ENCODE assay signal across 21 cellular contexts in the genomic region with DNA sequence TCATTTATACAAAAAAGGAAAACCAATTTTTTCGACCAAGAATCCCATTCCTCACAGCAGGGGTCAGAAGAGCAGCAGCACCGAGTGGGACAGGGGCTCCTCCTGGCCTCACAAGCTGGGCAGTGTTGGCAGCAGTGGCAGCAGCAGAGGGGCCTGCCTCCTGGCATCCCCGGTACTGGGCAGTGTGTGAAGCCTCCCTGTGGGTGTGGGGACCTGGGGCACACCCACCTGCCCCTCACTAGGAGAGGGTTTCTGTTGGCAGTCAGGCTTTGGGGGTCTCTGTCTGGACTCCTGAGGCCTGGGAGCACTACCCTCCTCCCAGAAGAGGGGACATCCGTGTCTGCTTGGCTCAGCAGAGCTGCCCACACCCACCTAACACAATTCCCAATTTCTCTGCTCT.
"Had no signal": no experiment of that assay in that cellular context is flagged by ENCODE, and none has a peak within 500 bp of the region (broad histone marks: within the 10 kb centered on the region; RNA-seq: fewer than 3 reads in every experiment).

No MANE protein-coding gene starts in this region.

- DNase-seq: cortex of kidney; effector memory CD8-positive, alpha-beta T cell; erythroblast; esophagus squamous epithelium; foreskin melanocyte; head of caudate nucleus; mesenchymal stem cell; mucosa of descending colon; naive B cell; right cardiac atrium; spleen; stimulated activated naive B cell treated with anti-CD40 and anti-IgM and Interleukin-4, amounts not matched to agents 10 μg/mL and 1 μg/mL and 100 μg/mL, for 72 hours; transverse colon; upper lobe of right lung; uterus had no signal

- H3K36me3 ChIP-seq: prostate gland, transverse colon, upper lobe of right lung, uterus had no signal

- H3K27me3 ChIP-seq: esophagus squamous epithelium, transverse colon, upper lobe of right lung, uterus had no signal

- FAIRE-seq: endometrium, keratinocyte had no signal

- ATAC-seq: effector memory CD8-positive, alpha-beta T cell; mucosa of descending colon; natural killer cell treated with Interleukin-12 subunit alpha and Interleukin-12 subunit beta and Interleukin-15 and Interleukin-18, amount 100 ng/mL, for 72 hours; right cardiac atrium; stimulated activated naive B cell treated with anti-CD40 and anti-IgM and Interleukin-4, amounts not matched to agents 10 μg/mL and 1 μg/mL and 100 μg/mL, for 72 hours; upper lobe of right lung had no signal

- H3K27ac ChIP-seq: esophagus squamous epithelium, prostate gland, skin epidermis, spleen, transverse colon, upper lobe of right lung, uterus had no signal

- H3K9me3 ChIP-seq: esophagus squamous epithelium, mucosa of descending colon, prostate gland, spleen, transverse colon, upper lobe of right lung, uterus had no signal

- H3K4me3 ChIP-seq: esophagus squamous epithelium, lung, mucosa of descending colon, prostate gland, skin epidermis, spleen, transverse colon, upper lobe of right lung, uterus had no signal

- H3K4me1 ChIP-seq: transverse colon, upper lobe of right lung, uterus had no signal
